ENCODE assay signal across 8 cellular contexts in genomic region chr7:158995514-158995913, GRCh38.
"Had no signal": no experiment of that assay in that cellular context is flagged by ENCODE, and none has a peak within 500 bp of the region (broad histone marks: within the 10 kb centered on the region; RNA-seq: fewer than 3 reads in every experiment).

No MANE protein-coding gene starts in this region.

- H3K4me2 ChIP-seq: GM23338 had no signal

- H3K4me1 Mint-ChIP-seq: GM23338 had no signal

- H3K27ac Mint-ChIP-seq: GM23338, H9 had no signal

- DNase-seq: H9, HCEC 1CT, IMR-90, KBM-7 had no signal

- FAIRE-seq: H1, H54, HTR-8/SVneo had no signal

- ATAC-seq: GM23338 had no signal

- H3K4me3 Mint-ChIP-seq: GM23338, H9 had no signal

- H2AFZ ChIP-seq: GM23338 had no signal

- H3K4me3 ChIP-seq: GM23338 had no signal
